In genomic region chr10:12181065-12181775, GRCh38 we compare ENCODE assay signal across 8 cellular contexts. TPM values are rescaled to one million over a fixed set of nuclear protein-coding genes. Genes with fewer than 3 reads are reported as not detected.
DNase-seq lines count a peak whose midpoint lies in the region; ATAC-seq and TF ChIP-seq lines count a peak whose summit lies in the region.

No MANE protein-coding gene starts in this region.

- no peak overlapping the region for H3K27ac ChIP-seq in neural progenitor cell

- no peak overlapping the region for H3K4me3 ChIP-seq in neural progenitor cell

- H3F3A ChIP-seq in neural progenitor cell (ENCODE audit: low read depth): peaks cover 4% of the 10 kb centered on the region

- no peaks in the 10 kb centered on the region for H3K4me1 Mint-ChIP-seq in neural progenitor cell

- H3K36me3 ChIP-seq in neural progenitor cell: no peaks in the 10 kb centered on the region

- no peak overlapping the region for H3K4me3 Mint-ChIP-seq in neural progenitor cell

- H3K36me3 Mint-ChIP-seq in neural progenitor cell: peaks cover 11% of the 10 kb centered on the region

- DNase-seq in SIG-M5 (lab: John Stamatoyannopoulos, UW) (peak; percentile 74), neural progenitor cell (ENCODE audit: low spot score) (no peak), NAMALWA (ENCODE audit: low spot score) (no peak)
- DNase-seq in activated effector memory CD4-positive, alpha-beta T cell treated with Interleukin-2 at 50 U/mL for 16 hours: peak; percentile 74
- peak; percentile 56 to 58 for DNase-seq in stimulated activated CD4-positive, alpha-beta T cell treated with anti-CD3 and anti-CD28 coated beads, Interleukin-15, amount 100 ng/mL, for 48 hours (ENCODE audit: low read depth in 2 of 2)

- ATAC-seq in GM19023 (IDR thresholded peaks at IDR 0.05; ENCODE audit: unreplicated experiment): peak; percentile 84
- no peak for ATAC-seq in HG02852 (IDR thresholded peaks at IDR 0.05; ENCODE audit: unreplicated experiment)
- ATAC-seq in GM18498 (IDR thresholded peaks at IDR 0.05; ENCODE audit: unreplicated experiment): no peak

- H3K9me3 Mint-ChIP-seq in neural progenitor cell: no peaks in the 10 kb centered on the region

- no peaks in the 10 kb centered on the region for H4K20me1 ChIP-seq in neural progenitor cell (ENCODE audit: low read depth)

- no peaks in the 10 kb centered on the region for H3K79me2 ChIP-seq in neural progenitor cell (ENCODE audit: low read depth)

- H2AFZ ChIP-seq in neural progenitor cell (replicated peaks): no peak overlapping the region

- no peak overlapping the region for H3K4me2 ChIP-seq in neural progenitor cell

- H3K9ac ChIP-seq in neural progenitor cell: no peak overlapping the region

- no peak overlapping the region for H3K27ac Mint-ChIP-seq in neural progenitor cell

- no peaks in the 10 kb centered on the region for H3K9me3 ChIP-seq in neural progenitor cell (ENCODE audit: low read depth)

- no peak for TF ChIP-seq CTCF in neural progenitor cell (IDR thresholded peaks at IDR 0.05)

- no peaks in the 10 kb centered on the region for H3K27me3 ChIP-seq in neural progenitor cell

- H3K4me1 ChIP-seq in neural progenitor cell: no peaks in the 10 kb centered on the region

- peaks cover 2% of the 10 kb centered on the region for H3K27me3 Mint-ChIP-seq in neural progenitor cell (ENCODE audit: insufficient read depth, low read depth)

RNA-seq across cellular contexts. Expression of gene NUDT5, which starts 14.5 kb away (rescaled TPM):
- total RNA-seq in neural progenitor cell (ENCODE audit: low replicate concordance): 80.7 and 85.0 TPM in 2 replicates

RNA-seq across cellular contexts. Expression of gene CDC123, which starts 14.8 kb away (rescaled TPM):
- total RNA-seq in neural progenitor cell (ENCODE audit: low replicate concordance): 134 and 135 TPM in 2 replicates

RNA-seq across cellular contexts. Expression of gene SEC61A2, which starts 51.7 kb away (rescaled TPM):
- total RNA-seq in neural progenitor cell (ENCODE audit: low replicate concordance): 39.1 and 39.6 TPM in 2 replicates

Comparison
In these comparisons a context has a peak if more than half of its experiments do, and no peak if none do; other contexts are left out.
1. DNase-seq: peak in SIG-M5 (single experiment), activated effector memory CD4-positive, alpha-beta T cell treated with Interleukin-2 at 50 U/mL for 16 hours (single experiment) and stimulated activated CD4-positive, alpha-beta T cell treated with anti-CD3 and anti-CD28 coated beads, Interleukin-15, amount 100 ng/mL, for 48 hours (2 of 2); none in neural progenitor cell (single experiment) and NAMALWA (single experiment).